In genomic region chr9:20496328-20496727, GRCh38 we compare ENCODE assay signal across 23 cellular contexts.
"Had no signal": no experiment of that assay in that cellular context is flagged by ENCODE, and none has a peak within 500 bp of the region (broad histone marks: within the 10 kb centered on the region; RNA-seq: fewer than 3 reads in every experiment).

No MANE protein-coding gene starts in this region.

- H3K27me3 ChIP-seq: adrenal gland, right atrium auricular region, thyroid gland had no signal

- H3K27ac ChIP-seq: adrenal gland, lower lobe of right lung, prostate gland, right atrium auricular region, thyroid gland, WERI-Rb-1 had no signal

- H3K9me3 ChIP-seq: adrenal gland, lower lobe of right lung, prostate gland, right atrium auricular region, thyroid gland had no signal

- FAIRE-seq: keratinocyte, TTC549 had no signal

- DNase-seq: activated CD4-positive, alpha-beta T cell treated with anti-CD3 and anti-CD28 coated beads, Interleukin-2, amount 10 ng/mL, durations not matched to agents 7 days and 5 days; activated CD4-positive, CD25-positive, alpha-beta regulatory T cell treated with anti-CD3 and anti-CD28 coated beads, Interleukin-2, amount 50 U/mL, for 72 hours; activated CD8-positive, alpha-beta memory T cell treated with anti-CD3 and anti-CD28 coated beads, Interleukin-2, amount 10 ng/mL, durations not matched to agents 7 days and 5 days; activated CD8-positive, alpha-beta T cell treated with anti-CD3 and anti-CD28 coated beads for 36 hours; activated gamma-delta T cell; activated T-cell treated with anti-CD3 and anti-CD28 coated beads for 4 hours; adrenal gland; cortex of kidney; endodermal cell; foreskin fibroblast; lower lobe of right lung; naive thymus-derived CD8-positive, alpha-beta T cell; stimulated activated CD4-positive, alpha-beta T cell treated with anti-CD3 and anti-CD28 coated beads, Interleukin-12 subunit alpha, Interleukin-12 subunit beta, amount 100 ng/mL, for 4 hours; stimulated activated CD4-positive, alpha-beta T cell treated with anti-CD3 and anti-CD28 coated beads, Interleukin-4, amount 100 ng/mL, for 4 hours; substantia nigra; T-helper 1 cell; thyroid gland; WERI-Rb-1 had no signal

- H3K4me3 ChIP-seq: adrenal gland, lower lobe of right lung, prostate gland, right atrium auricular region, thyroid gland had no signal

- H3K36me3 ChIP-seq: adrenal gland, lower lobe of right lung, prostate gland, right atrium auricular region, thyroid gland, WERI-Rb-1 had no signal

- H3K4me1 ChIP-seq: adrenal gland, lower lobe of right lung, prostate gland had no signal

- ATAC-seq: activated CD8-positive, alpha-beta memory T cell treated with anti-CD3 and anti-CD28 coated beads, Interleukin-2, amount 10 ng/mL, durations not matched to agents 7 days and 5 days; activated CD8-positive, alpha-beta T cell treated with anti-CD3 and anti-CD28 coated beads for 36 hours; left lobe of liver; lower lobe of right lung; naive thymus-derived CD8-positive, alpha-beta T cell had no signal
